ENCODE assay signal across 1 cellular context in genomic region chr10:22615819-22616499, GRCh38.
TF ChIP-seq lines count a peak whose summit lies in the region.

No MANE protein-coding gene starts in this region.

TF ChIP-seq in HepG2, 621 proteins besides CTCF, POLR2A, EP300 and RAD21 (continued from another document and continues in another):
- TF ChIP-seq AHDC1 (CRISPR knock-in tag; IDR thresholded peaks at IDR 0.05; ENCODE audit: borderline replicate concordance) (no peak), ZFP36L2 (CRISPR knock-in tag; IDR thresholded peaks at IDR 0.05) (no peak), RFXANK (CRISPR knock-in tag; IDR thresholded peaks at IDR 0.05) (no peak), ZBTB38 (CRISPR knock-in tag; IDR thresholded peaks at IDR 0.05) (0 out of 2 replicates have a peak, but pooled peaks have one; percentile 24), ZNF574 (CRISPR knock-in tag; IDR thresholded peaks at IDR 0.05) (0 out of 2 replicates have a peak, but pooled peaks have one; percentile 16), ZNF354B (CRISPR knock-in tag; IDR thresholded peaks at IDR 0.05) (no peak), ZNF230 (CRISPR knock-in tag; IDR thresholded peaks at IDR 0.05) (no peak), CEBPB (IDR thresholded peaks at IDR 0.05; ENCODE audit: borderline replicate concordance, low read depth, low read length) (no peak), SP4 (CRISPR knock-in tag; IDR thresholded peaks at IDR 0.05) (0 out of 2 replicates have a peak, but pooled peaks have one; percentile 24), ZNF609 (CRISPR knock-in tag; IDR thresholded peaks at IDR 0.05; ENCODE audit: borderline replicate concordance) (peak; percentile 14; the same call in 1 of the 2 replicates), ZNF17 (CRISPR knock-in tag; IDR thresholded peaks at IDR 0.05) (no peak), ZNF292 (CRISPR knock-in tag; IDR thresholded peaks at IDR 0.05; ENCODE audit: borderline replicate concordance, low read depth) (peak; percentile 53; the same call in 1 of the 2 replicates), ZNF564 (CRISPR knock-in tag; IDR thresholded peaks at IDR 0.05) (no peak), HNRNPH1 (optimal IDR thresholded peaks at IDR 0.05; ENCODE audit: low read depth, low read length) (no peak), KDM5A (IDR thresholded peaks at IDR 0.05; ENCODE audit: borderline replicate concordance, low read length) (0 out of 2 replicates have a peak, but pooled peaks have one; percentile 44), CENPX (CRISPR knock-in tag; IDR thresholded peaks at IDR 0.05) (no peak), ZNF639 (CRISPR knock-in tag; conservative IDR thresholded peaks at IDR 0.05) (no peak), MED1 (CRISPR knock-in tag; IDR thresholded peaks at IDR 0.05) (peak; percentile 27; the same call in 1 of the 2 replicates), ZSCAN30 (CRISPR knock-in tag; IDR thresholded peaks at IDR 0.05) (no peak), BRCA1 (CRISPR knock-in tag; IDR thresholded peaks at IDR 0.05) (no peak)
- TF ChIP-seq, protein P1, sequence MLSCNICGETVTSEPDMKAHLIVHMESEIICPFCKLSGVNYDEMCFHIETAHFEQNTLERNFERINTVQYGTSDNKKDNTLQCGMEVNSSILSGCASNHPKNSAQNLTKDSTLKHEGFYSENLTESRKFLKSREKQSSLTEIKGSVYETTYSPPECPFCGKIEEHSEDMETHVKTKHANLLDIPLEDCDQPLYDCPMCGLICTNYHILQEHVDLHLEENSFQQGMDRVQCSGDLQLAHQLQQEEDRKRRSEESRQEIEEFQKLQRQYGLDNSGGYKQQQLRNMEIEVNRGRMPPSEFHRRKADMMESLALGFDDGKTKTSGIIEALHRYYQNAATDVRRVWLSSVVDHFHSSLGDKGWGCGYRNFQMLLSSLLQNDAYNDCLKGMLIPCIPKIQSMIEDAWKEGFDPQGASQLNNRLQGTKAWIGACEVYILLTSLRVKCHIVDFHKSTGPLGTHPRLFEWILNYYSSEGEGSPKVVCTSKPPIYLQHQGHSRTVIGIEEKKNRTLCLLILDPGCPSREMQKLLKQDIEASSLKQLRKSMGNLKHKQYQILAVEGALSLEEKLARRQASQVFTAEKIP (CRISPR knock-in tag; IDR thresholded peaks at IDR 0.05; ENCODE audit: borderline replicate concordance): no peak
- TF ChIP-seq, protein P2, sequence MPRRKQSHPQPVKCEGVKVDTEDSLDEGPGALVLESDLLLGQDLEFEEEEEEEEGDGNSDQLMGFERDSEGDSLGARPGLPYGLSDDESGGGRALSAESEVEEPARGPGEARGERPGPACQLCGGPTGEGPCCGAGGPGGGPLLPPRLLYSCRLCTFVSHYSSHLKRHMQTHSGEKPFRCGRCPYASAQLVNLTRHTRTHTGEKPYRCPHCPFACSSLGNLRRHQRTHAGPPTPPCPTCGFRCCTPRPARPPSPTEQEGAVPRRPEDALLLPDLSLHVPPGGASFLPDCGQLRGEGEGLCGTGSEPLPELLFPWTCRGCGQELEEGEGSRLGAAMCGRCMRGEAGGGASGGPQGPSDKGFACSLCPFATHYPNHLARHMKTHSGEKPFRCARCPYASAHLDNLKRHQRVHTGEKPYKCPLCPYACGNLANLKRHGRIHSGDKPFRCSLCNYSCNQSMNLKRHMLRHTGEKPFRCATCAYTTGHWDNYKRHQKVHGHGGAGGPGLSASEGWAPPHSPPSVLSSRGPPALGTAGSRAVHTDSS (CRISPR knock-in tag; conservative IDR thresholded peaks at IDR 0.05): no peak
- TF ChIP-seq, protein P3, sequence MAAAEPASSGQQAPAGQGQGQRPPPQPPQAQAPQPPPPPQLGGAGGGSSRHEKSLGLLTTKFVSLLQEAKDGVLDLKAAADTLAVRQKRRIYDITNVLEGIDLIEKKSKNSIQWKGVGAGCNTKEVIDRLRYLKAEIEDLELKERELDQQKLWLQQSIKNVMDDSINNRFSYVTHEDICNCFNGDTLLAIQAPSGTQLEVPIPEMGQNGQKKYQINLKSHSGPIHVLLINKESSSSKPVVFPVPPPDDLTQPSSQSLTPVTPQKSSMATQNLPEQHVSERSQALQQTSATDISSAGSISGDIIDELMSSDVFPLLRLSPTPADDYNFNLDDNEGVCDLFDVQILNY (CRISPR knock-in tag; conservative IDR thresholded peaks at IDR 0.05): no peak
- TF ChIP-seq, protein P4, sequence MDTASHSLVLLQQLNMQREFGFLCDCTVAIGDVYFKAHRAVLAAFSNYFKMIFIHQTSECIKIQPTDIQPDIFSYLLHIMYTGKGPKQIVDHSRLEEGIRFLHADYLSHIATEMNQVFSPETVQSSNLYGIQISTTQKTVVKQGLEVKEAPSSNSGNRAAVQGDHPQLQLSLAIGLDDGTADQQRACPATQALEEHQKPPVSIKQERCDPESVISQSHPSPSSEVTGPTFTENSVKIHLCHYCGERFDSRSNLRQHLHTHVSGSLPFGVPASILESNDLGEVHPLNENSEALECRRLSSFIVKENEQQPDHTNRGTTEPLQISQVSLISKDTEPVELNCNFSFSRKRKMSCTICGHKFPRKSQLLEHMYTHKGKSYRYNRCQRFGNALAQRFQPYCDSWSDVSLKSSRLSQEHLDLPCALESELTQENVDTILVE (CRISPR knock-in tag; IDR thresholded peaks at IDR 0.05): no peak
- TF ChIP-seq, protein P5, sequence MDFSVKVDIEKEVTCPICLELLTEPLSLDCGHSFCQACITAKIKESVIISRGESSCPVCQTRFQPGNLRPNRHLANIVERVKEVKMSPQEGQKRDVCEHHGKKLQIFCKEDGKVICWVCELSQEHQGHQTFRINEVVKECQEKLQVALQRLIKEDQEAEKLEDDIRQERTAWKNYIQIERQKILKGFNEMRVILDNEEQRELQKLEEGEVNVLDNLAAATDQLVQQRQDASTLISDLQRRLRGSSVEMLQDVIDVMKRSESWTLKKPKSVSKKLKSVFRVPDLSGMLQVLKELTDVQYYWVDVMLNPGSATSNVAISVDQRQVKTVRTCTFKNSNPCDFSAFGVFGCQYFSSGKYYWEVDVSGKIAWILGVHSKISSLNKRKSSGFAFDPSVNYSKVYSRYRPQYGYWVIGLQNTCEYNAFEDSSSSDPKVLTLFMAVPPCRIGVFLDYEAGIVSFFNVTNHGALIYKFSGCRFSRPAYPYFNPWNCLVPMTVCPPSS (IDR thresholded peaks at IDR 0.05): no peak
- TF ChIP-seq, protein P6, sequence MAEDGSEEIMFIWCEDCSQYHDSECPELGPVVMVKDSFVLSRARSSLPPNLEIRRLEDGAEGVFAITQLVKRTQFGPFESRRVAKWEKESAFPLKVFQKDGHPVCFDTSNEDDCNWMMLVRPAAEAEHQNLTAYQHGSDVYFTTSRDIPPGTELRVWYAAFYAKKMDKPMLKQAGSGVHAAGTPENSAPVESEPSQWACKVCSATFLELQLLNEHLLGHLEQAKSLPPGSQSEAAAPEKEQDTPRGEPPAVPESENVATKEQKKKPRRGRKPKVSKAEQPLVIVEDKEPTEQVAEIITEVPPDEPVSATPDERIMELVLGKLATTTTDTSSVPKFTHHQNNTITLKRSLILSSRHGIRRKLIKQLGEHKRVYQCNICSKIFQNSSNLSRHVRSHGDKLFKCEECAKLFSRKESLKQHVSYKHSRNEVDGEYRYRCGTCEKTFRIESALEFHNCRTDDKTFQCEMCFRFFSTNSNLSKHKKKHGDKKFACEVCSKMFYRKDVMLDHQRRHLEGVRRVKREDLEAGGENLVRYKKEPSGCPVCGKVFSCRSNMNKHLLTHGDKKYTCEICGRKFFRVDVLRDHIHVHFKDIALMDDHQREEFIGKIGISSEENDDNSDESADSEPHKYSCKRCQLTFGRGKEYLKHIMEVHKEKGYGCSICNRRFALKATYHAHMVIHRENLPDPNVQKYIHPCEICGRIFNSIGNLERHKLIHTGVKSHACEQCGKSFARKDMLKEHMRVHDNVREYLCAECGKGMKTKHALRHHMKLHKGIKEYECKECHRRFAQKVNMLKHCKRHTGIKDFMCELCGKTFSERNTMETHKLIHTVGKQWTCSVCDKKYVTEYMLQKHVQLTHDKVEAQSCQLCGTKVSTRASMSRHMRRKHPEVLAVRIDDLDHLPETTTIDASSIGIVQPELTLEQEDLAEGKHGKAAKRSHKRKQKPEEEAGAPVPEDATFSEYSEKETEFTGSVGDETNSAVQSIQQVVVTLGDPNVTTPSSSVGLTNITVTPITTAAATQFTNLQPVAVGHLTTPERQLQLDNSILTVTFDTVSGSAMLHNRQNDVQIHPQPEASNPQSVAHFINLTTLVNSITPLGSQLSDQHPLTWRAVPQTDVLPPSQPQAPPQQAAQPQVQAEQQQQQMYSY (CRISPR knock-in tag; IDR thresholded peaks at IDR 0.05): no peak
